ENCODE assay signal across 1 cellular context in genomic region chr17:51165680-51166197, GRCh38.
TF ChIP-seq lines count a peak whose summit lies in the region.

No MANE protein-coding gene starts in this region.

TF ChIP-seq in K562, 482 proteins besides CTCF, POLR2A, EP300 and RAD21 (continued from another document and continues in another):
- TF ChIP-seq CLOCK (CRISPR knock-in tag; IDR thresholded peaks at IDR 0.05; ENCODE audit: borderline replicate concordance) (no peak), JUN (IDR thresholded peaks at IDR 0.05; ENCODE audit: borderline replicate concordance, low read depth, low read length) (no peak), JUN (CRISPR knock-in tag; IDR thresholded peaks at IDR 0.05; ENCODE audit: borderline replicate concordance) (no peak), ATF4 (CRISPR knock-in tag; IDR thresholded peaks at IDR 0.05) (no peak), ZNF780A (CRISPR knock-in tag; IDR thresholded peaks at IDR 0.05) (no peak), NR0B1 (IDR thresholded peaks at IDR 0.05; ENCODE audit: partially characterized antibody) (no peak), RBM22 (IDR thresholded peaks at IDR 0.05; ENCODE audit: low read depth, low read length, poor library complexity, severe bottlenecking) (no peak), ZBTB26 (CRISPR knock-in tag; IDR thresholded peaks at IDR 0.05) (peak; percentile 92), TEAD1 (CRISPR knock-in tag; IDR thresholded peaks at IDR 0.05) (no peak), MGA (IDR thresholded peaks at IDR 0.05) (peak; percentile 12; the same call in 1 of the 2 replicates), EGR1 (conservative IDR thresholded peaks at IDR 0.05) (no peak; the same call in 1 of the 2 replicates), ZSCAN32 (CRISPR knock-in tag; IDR thresholded peaks at IDR 0.05) (no peak), CAMTA2 (CRISPR knock-in tag; conservative IDR thresholded peaks at IDR 0.05) (no peak), CTBP1 (IDR thresholded peaks at IDR 0.05; ENCODE audit: borderline replicate concordance) (peak; percentile 91), RBFOX2 (IDR thresholded peaks at IDR 0.05; ENCODE audit: low read depth, low read length) (no peak), KAT8 (IDR thresholded peaks at IDR 0.05; ENCODE audit: low read depth) (no peak), NFIC (IDR thresholded peaks at IDR 0.05) (peak; percentile 42), MTF1 (CRISPR knock-in tag; IDR thresholded peaks at IDR 0.05; ENCODE audit: borderline replicate concordance) (no peak), KDM2B (CRISPR knock-in tag; IDR thresholded peaks at IDR 0.05) (no peak), ZBTB7A (IDR thresholded peaks at IDR 0.05; ENCODE audit: borderline replicate concordance, control insufficient read depth, low read depth, low read length) (no peak), KLF10 (CRISPR knock-in tag; IDR thresholded peaks at IDR 0.05) (no peak), NR2C1 (IDR thresholded peaks at IDR 0.05) (peak; percentile 81), NR2C1 (tag; IDR thresholded peaks at IDR 0.05) (peak; percentile 65), MED1 (CRISPR knock-in tag; IDR thresholded peaks at IDR 0.05; ENCODE audit: borderline replicate concordance) (no peak), SRSF9 (IDR thresholded peaks at IDR 0.05; ENCODE audit: borderline replicate concordance, low read depth, low read length) (no peak), ILF3 (IDR thresholded peaks at IDR 0.05; ENCODE audit: borderline replicate concordance) (no peak), CHD4 (IDR thresholded peaks at IDR 0.05; ENCODE audit: insufficient read depth, insufficient replicate concordance, low read depth, low read length, poor library complexity, severe bottlenecking) (no peak), ZFP91 (CRISPR knock-in tag; IDR thresholded peaks at IDR 0.05) (no peak), AFF1 (IDR thresholded peaks at IDR 0.05; ENCODE audit: low read depth in 1 of 2, partially characterized antibody in 2 of 2) (peak; percentile 33 to 55), HDAC2 (IDR thresholded peaks at IDR 0.05) (peak; percentile 53), CBFA2T2 (conservative IDR thresholded peaks at IDR 0.05) (no peak), ZNF551 (CRISPR knock-in tag; IDR thresholded peaks at IDR 0.05) (no peak), HNRNPK (IDR thresholded peaks at IDR 0.05; ENCODE audit: low read depth, low read length, poor library complexity, severe bottlenecking) (no peak), RFX1 (IDR thresholded peaks at IDR 0.05) (no peak), ZNF23 (CRISPR knock-in tag; IDR thresholded peaks at IDR 0.05) (no peak), POLR3G (IDR thresholded peaks at IDR 0.05; ENCODE audit: extremely low read depth, insufficient read length, insufficient replicate concordance) (no peak), FOXP1 (CRISPR knock-in tag; IDR thresholded peaks at IDR 0.05) (no peak), KDM4B (IDR thresholded peaks at IDR 0.05; ENCODE audit: borderline replicate concordance in 2 of 2, low read depth in 1 of 2) (no peak), CC2D1A (IDR thresholded peaks at IDR 0.05) (peak; percentile 63), ESRRB (CRISPR knock-in tag; IDR thresholded peaks at IDR 0.05; ENCODE audit: borderline replicate concordance) (no peak)
